Comparison of ENCODE assay signal across 1 cellular context in the genomic region with DNA sequence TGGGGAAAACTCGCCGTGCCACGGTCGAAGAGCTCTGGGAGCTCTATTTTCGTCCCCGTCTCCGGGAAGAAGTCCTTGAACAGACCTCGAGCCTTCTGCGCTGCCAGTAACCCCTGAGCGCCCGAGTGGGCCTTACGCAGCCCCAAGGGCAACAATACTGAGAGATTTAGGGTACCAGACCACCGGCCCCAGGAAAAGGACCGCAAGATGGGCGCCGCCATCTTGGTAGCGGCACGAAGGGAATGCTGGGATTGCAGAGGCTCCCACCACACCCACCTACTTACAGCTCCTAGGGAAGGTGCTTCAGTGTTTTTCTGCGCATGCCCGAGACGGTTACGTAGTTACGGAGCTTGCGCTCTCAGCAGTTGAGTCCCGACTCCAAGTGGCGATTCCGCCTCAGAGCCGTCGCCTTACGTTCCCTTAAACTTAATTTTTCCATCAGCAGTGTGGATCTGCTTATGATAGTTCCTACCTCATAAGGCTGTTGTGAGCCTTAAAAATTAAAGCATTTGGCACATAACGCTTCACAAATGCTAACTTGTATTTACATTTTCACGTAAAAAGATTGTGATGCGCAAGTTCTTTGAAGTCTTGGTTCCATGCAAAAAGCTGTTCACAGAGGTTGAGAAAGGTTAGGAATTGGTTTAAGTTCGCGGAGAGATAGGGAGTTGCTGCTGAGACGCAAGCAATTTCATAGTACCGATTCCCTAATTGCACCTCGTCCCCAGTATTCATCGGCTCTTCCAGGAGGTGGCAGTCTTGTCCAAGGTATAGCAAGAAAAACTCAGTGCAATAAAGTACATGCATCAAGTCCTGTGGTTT.
TF ChIP-seq lines count a peak whose summit lies in the region.

Gene YARS2 (minus strand): TSS at position 244 of the 822 bp plus-strand sequence. CDS start 23 bp downstream, at position 221.

TF ChIP-seq in GM12878, 131 proteins besides CTCF, POLR2A, EP300 and RAD21 (continued from another document and continues in another):
- no peak for TF ChIP-seq IRF5 (IDR thresholded peaks at IDR 0.05; ENCODE audit: borderline replicate concordance)
- TF ChIP-seq ZZZ3 (IDR thresholded peaks at IDR 0.05; ENCODE audit: control insufficient read depth, insufficient read length, low read depth): no peak
- TF ChIP-seq TBL1XR1 (IDR thresholded peaks at IDR 0.05; ENCODE audit: low read depth, low read length): peak; percentile 48; the same call in 1 of the 2 replicates
- TF ChIP-seq, protein P1, sequence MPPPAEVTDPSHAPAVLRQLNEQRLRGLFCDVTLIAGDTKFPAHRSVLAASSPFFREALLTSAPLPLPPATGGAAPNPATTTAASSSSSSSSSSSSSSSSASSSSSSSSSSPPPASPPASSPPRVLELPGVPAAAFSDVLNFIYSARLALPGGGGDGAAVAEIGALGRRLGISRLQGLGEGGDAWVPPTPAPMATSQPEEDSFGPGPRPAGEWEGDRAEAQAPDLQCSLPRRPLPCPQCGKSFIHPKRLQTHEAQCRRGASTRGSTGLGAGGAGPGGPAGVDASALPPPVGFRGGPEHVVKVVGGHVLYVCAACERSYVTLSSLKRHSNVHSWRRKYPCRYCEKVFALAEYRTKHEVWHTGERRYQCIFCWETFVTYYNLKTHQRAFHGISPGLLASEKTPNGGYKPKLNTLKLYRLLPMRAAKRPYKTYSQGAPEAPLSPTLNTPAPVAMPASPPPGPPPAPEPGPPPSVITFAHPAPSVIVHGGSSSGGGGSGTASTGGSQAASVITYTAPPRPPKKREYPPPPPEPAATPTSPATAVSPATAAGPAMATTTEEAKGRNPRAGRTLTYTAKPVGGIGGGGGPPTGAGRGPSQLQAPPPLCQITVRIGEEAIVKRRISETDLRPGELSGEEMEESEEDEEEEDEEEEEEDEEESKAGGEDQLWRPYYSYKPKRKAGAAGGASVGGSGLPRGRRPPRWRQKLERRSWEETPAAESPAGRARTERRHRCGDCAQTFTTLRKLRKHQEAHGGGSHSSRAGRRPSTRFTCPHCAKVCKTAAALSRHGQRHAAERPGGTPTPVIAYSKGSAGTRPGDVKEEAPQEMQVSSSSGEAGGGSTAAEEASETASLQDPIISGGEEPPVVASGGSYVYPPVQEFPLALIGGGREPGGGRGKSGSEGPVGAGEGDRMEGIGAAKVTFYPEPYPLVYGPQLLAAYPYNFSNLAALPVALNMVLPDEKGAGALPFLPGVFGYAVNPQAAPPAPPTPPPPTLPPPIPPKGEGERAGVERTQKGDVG (CRISPR knock-in tag; IDR thresholded peaks at IDR 0.05): no peak
- TF ChIP-seq ZNF217 (IDR thresholded peaks at IDR 0.05): no peak; the same call in 1 of the 2 replicates
- TF ChIP-seq ZNF687 (IDR thresholded peaks at IDR 0.05): peak; percentile 95
- no peak for TF ChIP-seq BHLHE40 (IDR thresholded peaks at IDR 0.05; ENCODE audit: borderline replicate concordance in 1 of 2, low read depth in 2 of 2, low read length in 1 of 2)
- no peak for TF ChIP-seq RELA (IDR thresholded peaks at IDR 0.05; ENCODE audit: borderline replicate concordance, partially characterized antibody)
- TF ChIP-seq MYC (IDR thresholded peaks at IDR 0.05; ENCODE audit: insufficient read depth, insufficient read length, insufficient replicate concordance, low read length, severe bottlenecking): no peak
- TF ChIP-seq DPF2 (IDR thresholded peaks at IDR 0.05): 0 out of 2 replicates have a peak, but pooled peaks have one; percentile 13
- TF ChIP-seq HCFC1 (IDR thresholded peaks at IDR 0.05; ENCODE audit: low read length): peak; percentile 55; the same call in 1 of the 2 replicates
- TF ChIP-seq JUNB (IDR thresholded peaks at IDR 0.05): no peak
- TF ChIP-seq, protein P2, sequence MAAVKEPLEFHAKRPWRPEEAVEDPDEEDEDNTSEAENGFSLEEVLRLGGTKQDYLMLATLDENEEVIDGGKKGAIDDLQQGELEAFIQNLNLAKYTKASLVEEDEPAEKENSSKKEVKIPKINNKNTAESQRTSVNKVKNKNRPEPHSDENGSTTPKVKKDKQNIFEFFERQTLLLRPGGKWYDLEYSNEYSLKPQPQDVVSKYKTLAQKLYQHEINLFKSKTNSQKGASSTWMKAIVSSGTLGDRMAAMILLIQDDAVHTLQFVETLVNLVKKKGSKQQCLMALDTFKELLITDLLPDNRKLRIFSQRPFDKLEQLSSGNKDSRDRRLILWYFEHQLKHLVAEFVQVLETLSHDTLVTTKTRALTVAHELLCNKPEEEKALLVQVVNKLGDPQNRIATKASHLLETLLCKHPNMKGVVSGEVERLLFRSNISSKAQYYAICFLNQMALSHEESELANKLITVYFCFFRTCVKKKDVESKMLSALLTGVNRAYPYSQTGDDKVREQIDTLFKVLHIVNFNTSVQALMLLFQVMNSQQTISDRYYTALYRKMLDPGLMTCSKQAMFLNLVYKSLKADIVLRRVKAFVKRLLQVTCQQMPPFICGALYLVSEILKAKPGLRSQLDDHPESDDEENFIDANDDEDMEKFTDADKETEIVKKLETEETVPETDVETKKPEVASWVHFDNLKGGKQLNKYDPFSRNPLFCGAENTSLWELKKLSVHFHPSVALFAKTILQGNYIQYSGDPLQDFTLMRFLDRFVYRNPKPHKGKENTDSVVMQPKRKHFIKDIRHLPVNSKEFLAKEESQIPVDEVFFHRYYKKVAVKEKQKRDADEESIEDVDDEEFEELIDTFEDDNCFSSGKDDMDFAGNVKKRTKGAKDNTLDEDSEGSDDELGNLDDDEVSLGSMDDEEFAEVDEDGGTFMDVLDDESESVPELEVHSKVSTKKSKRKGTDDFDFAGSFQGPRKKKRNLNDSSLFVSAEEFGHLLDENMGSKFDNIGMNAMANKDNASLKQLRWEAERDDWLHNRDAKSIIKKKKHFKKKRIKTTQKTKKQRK (IDR thresholded peaks at IDR 0.05; ENCODE audit: low read depth, low read length): no peak
- TF ChIP-seq ETV6 (conservative IDR thresholded peaks at IDR 0.05 in 1 of 2, IDR thresholded peaks at IDR 0.05 in 1 of 2; ENCODE audit: borderline replicate concordance in 1 of 2, low read depth in 1 of 2): 0 out of 4 replicates have a peak, but pooled peaks of 1 of the 2 experiments have one; percentile 19
- TF ChIP-seq, protein P3, sequence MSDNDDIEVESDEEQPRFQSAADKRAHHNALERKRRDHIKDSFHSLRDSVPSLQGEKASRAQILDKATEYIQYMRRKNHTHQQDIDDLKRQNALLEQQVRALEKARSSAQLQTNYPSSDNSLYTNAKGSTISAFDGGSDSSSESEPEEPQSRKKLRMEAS (IDR thresholded peaks at IDR 0.05; ENCODE audit: low read depth, low read length): peak; percentile 50; the same call in 1 of the 2 replicates
- TF ChIP-seq, protein P4, sequence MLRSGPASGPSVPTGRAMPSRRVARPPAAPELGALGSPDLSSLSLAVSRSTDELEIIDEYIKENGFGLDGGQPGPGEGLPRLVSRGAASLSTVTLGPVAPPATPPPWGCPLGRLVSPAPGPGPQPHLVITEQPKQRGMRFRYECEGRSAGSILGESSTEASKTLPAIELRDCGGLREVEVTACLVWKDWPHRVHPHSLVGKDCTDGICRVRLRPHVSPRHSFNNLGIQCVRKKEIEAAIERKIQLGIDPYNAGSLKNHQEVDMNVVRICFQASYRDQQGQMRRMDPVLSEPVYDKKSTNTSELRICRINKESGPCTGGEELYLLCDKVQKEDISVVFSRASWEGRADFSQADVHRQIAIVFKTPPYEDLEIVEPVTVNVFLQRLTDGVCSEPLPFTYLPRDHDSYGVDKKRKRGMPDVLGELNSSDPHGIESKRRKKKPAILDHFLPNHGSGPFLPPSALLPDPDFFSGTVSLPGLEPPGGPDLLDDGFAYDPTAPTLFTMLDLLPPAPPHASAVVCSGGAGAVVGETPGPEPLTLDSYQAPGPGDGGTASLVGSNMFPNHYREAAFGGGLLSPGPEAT (IDR thresholded peaks at IDR 0.05; ENCODE audit: low read depth): peak; percentile 72
- no peak for TF ChIP-seq USF1 (IDR thresholded peaks at IDR 0.05; ENCODE audit: borderline replicate concordance, extremely low read length, insufficient read depth, low read depth, low read length)
- TF ChIP-seq, protein P5, sequence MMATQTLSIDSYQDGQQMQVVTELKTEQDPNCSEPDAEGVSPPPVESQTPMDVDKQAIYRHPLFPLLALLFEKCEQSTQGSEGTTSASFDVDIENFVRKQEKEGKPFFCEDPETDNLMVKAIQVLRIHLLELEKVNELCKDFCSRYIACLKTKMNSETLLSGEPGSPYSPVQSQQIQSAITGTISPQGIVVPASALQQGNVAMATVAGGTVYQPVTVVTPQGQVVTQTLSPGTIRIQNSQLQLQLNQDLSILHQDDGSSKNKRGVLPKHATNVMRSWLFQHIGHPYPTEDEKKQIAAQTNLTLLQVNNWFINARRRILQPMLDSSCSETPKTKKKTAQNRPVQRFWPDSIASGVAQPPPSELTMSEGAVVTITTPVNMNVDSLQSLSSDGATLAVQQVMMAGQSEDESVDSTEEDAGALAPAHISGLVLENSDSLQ (IDR thresholded peaks at IDR 0.05): no peak; the same call in 1 of the 2 replicates
- no peak for TF ChIP-seq POLR2AphosphoS2 (IDR thresholded peaks at IDR 0.05; ENCODE audit: low read depth, low read length)
- TF ChIP-seq, protein P6, sequence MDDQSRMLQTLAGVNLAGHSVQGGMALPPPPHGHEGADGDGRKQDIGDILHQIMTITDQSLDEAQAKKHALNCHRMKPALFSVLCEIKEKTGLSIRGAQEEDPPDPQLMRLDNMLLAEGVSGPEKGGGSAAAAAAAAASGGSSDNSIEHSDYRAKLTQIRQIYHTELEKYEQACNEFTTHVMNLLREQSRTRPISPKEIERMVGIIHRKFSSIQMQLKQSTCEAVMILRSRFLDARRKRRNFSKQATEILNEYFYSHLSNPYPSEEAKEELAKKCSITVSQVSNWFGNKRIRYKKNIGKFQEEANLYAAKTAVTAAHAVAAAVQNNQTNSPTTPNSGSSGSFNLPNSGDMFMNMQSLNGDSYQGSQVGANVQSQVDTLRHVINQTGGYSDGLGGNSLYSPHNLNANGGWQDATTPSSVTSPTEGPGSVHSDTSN (IDR thresholded peaks at IDR 0.05; ENCODE audit: insufficient replicate concordance, low read depth, low read length): no peak
- peak; percentile 33; the same call in 1 of the 2 replicates for TF ChIP-seq MTA2 (IDR thresholded peaks at IDR 0.05; ENCODE audit: low read depth)
- TF ChIP-seq SPI1 (IDR thresholded peaks at IDR 0.05; ENCODE audit: borderline replicate concordance, insufficient read depth, low read depth, low read length): no peak
- TF ChIP-seq TCF12 (IDR thresholded peaks at IDR 0.05; ENCODE audit: low read depth, low read length): 0 out of 2 replicates have a peak, but pooled peaks have one; percentile 9
- peak; percentile 4; the same call in 1 of the 2 replicates for TF ChIP-seq IKZF1 (conservative IDR thresholded peaks at IDR 0.05)
- TF ChIP-seq IKZF2 (IDR thresholded peaks at IDR 0.05): peak in 1 of 2 experiments; percentile 27; a peak in 2 of 4 replicates
- peak; percentile 83; the same call in 1 of the 2 replicates for TF ChIP-seq POLR2AphosphoS5 (IDR thresholded peaks at IDR 0.05; ENCODE audit: low read length)
- TF ChIP-seq ZNF24 (IDR thresholded peaks at IDR 0.05): no peak
- TF ChIP-seq FOXK2 (IDR thresholded peaks at IDR 0.05): no peak
- no peak for TF ChIP-seq USF2 (IDR thresholded peaks at IDR 0.05; ENCODE audit: borderline replicate concordance, low read depth, low read length)
- TF ChIP-seq KLF5 (IDR thresholded peaks at IDR 0.05; ENCODE audit: partially characterized antibody): no peak
- TF ChIP-seq NFXL1 (IDR thresholded peaks at IDR 0.05; ENCODE audit: borderline replicate concordance): no peak
